In the genomic region with DNA sequence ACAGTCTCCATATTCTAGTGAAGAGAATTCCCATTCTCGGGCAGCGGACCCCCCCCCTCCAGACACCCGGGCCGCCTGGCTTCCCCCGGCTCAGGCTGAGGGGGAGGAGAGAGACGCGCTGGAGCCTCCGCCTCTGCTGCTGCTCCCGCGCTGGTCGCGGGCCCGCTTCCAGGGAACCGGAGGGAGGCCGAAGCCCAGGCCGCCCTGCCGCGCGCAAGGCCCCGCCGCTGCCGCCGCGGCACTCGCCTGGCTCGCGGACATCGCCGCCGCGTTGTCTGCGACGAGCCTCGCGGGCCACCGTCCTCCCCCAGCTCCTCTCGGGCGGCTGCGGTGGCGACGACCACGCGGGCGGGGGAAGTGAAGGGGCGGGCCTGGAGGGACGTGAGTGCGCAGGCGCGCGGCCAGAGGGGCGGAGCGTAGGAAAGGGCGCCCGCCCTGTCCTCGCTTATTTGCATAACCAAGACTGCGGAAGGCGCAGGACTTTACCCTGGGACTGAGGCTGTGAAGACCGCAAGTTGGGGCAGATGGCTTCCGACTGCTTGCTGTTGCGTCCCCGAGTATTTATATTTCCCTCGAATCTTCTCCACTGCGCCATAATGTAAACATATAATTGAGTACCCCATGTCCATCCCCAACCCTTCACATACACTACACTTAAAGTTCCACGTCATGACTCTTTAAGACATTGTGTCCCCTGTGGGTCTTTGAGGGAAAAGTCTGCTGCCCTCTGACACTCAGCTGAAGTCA, we compare ENCODE assay signal across 8 cellular contexts. TPM values are rescaled to one million over a fixed set of nuclear protein-coding genes. Genes with fewer than 3 reads are reported as not detected.
DNase-seq lines count a peak whose midpoint lies in the region; ATAC-seq and TF ChIP-seq lines count a peak whose summit lies in the region.

A gene with protein sequence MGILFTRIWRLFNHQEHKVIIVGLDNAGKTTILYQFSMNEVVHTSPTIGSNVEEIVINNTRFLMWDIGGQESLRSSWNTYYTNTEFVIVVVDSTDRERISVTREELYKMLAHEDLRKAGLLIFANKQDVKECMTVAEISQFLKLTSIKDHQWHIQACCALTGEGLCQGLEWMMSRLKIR (minus strand): TSS at position 279 of the 747 bp plus-strand sequence. CDS start 245 bp downstream, at position 34.

- intact Hi-C loops in CD8-positive, alpha-beta T cell (cut with DNase I, micrococcal nuclease) = loop anchor here (1.0 to 10.0 kb wide), 12 partner anchors 191 to 889 kb away; a partner anchor contains a TSS

- H3K4me1 Mint-ChIP-seq in CD8-positive, alpha-beta T cell (ENCODE audit: low read depth) = peaks cover 53% of the 10 kb centered on the region

- peak within 1 kb of the TSS; percentile 93 for H3K27ac Mint-ChIP-seq in CD8-positive, alpha-beta T cell

- POLR2A ChIA-PET in CD8-positive, alpha-beta T cell (lab: Charles Lee) = interaction anchor here (0.6 to 1.7 kb wide), 8 partner anchors 9 to 890 kb away, joined by 3 to 6 read pairs (median 4); a partner anchor contains a TSS

- H3K4me3 Mint-ChIP-seq in CD8-positive, alpha-beta T cell = peak within 1 kb of the TSS; percentile 85

- peak within 1 kb of the TSS; percentile 22 for H3K27ac ChIP-seq in CD8-positive, alpha-beta T cell (ENCODE audit: low read depth, low read length)

- peaks cover 34% of the 10 kb centered on the region for H3K4me1 ChIP-seq in CD8-positive, alpha-beta T cell (ENCODE audit: insufficient read depth, low read length)

- ATAC-seq in CD8-positive, alpha-beta T cell = peak; percentile 95
- peak; percentile 91 for ATAC-seq in GM19467 (IDR thresholded peaks at IDR 0.05; ENCODE audit: unreplicated experiment)

- no peaks in the 10 kb centered on the region for H3K9me3 Mint-ChIP-seq in CD8-positive, alpha-beta T cell

- no peaks in the 10 kb centered on the region for H3K36me3 ChIP-seq in CD8-positive, alpha-beta T cell (ENCODE audit: insufficient read depth, low read length)

- CTCF ChIA-PET in CD8-positive, alpha-beta T cell (lab: Charles Lee) = interaction anchor here (1.5 kb wide), 1 partner anchor 190 kb away, joined by 4 read pairs; no protein-coding TSS in a partner anchor

- peak; percentile 91 to 98 (median 94) for DNase-seq in CD8-positive, alpha-beta T cell
- DNase-seq in HS-27A (ENCODE audit: low read depth) = peak; percentile 71
- peak; percentile 34 for DNase-seq in NK-92 (lab: John Stamatoyannopoulos, UW; ENCODE audit: unreplicated experiment)
- peak; percentile 78 to 93 for DNase-seq in activated CD8-positive, alpha-beta memory T cell treated with anti-CD3 and anti-CD28 coated beads for 1 hour (ENCODE audit: extremely low read depth in 1 of 2, low read depth in 1 of 2)
- peak; percentile 88 for DNase-seq in effector CD8-positive, alpha-beta T cell (lab: John Stamatoyannopoulos, UW)
- DNase-seq in lung microvascular endothelial cell (ENCODE audit: low read depth in 2 of 2) = peak; percentile 97 to 98
- peak; percentile 88 to 91 (median 90) for DNase-seq in stimulated activated CD4-positive, alpha-beta T cell treated with anti-CD3 and anti-CD28 coated beads, TNF-alpha, amount 100 ng/mL, for 48 hours (ENCODE audit: low read depth in 3 of 3)

- peak within 1 kb of the TSS; percentile 97 for H3K4me3 ChIP-seq in CD8-positive, alpha-beta T cell (ENCODE audit: low read depth, low read length)

- peaks cover 11% of the 10 kb centered on the region for H3K36me3 Mint-ChIP-seq in CD8-positive, alpha-beta T cell

- H3K27me3 Mint-ChIP-seq in CD8-positive, alpha-beta T cell (ENCODE audit: low read depth) = no peaks in the 10 kb centered on the region

- no peaks in the 10 kb centered on the region for H3K9me3 ChIP-seq in CD8-positive, alpha-beta T cell (ENCODE audit: low read length)

- no peaks in the 10 kb centered on the region for H3K27me3 ChIP-seq in CD8-positive, alpha-beta T cell (ENCODE audit: insufficient read depth, low read length)

- no peak for TF ChIP-seq CTCF in CD8-positive, alpha-beta T cell (IDR thresholded peaks at IDR 0.05)

RNA-seq across cellular contexts. Expression of the gene that starts here (rescaled TPM):
- total RNA-seq in CD8-positive, alpha-beta T cell = 10 to 100 TPM; 18.8 to 24.1 TPM
- total RNA-seq in lung microvascular endothelial cell = 57.3 and 103 TPM in 2 replicates

Comparison
In these comparisons a context has a peak if more than half of its experiments do, and no peak if none do; other contexts are left out.
1. Peak in every context shown above with its lines: DNase-seq, ATAC-seq, H3K4me3 ChIP-seq and H3K27ac ChIP-seq.
2. DNase-seq: peak in every context shown above with its lines; median percentile 98 in lung microvascular endothelial cell; 94 in CD8-positive, alpha-beta T cell; 90 in stimulated activated CD4-positive, alpha-beta T cell treated with anti-CD3 and anti-CD28 coated beads, TNF-alpha, amount 100 ng/mL, for 48 hours; 88 in effector CD8-positive, alpha-beta T cell; 86 in activated CD8-positive, alpha-beta memory T cell treated with anti-CD3 and anti-CD28 coated beads for 1 hour; 71 in HS-27A; 34 in NK-92.